In the genomic region with DNA sequence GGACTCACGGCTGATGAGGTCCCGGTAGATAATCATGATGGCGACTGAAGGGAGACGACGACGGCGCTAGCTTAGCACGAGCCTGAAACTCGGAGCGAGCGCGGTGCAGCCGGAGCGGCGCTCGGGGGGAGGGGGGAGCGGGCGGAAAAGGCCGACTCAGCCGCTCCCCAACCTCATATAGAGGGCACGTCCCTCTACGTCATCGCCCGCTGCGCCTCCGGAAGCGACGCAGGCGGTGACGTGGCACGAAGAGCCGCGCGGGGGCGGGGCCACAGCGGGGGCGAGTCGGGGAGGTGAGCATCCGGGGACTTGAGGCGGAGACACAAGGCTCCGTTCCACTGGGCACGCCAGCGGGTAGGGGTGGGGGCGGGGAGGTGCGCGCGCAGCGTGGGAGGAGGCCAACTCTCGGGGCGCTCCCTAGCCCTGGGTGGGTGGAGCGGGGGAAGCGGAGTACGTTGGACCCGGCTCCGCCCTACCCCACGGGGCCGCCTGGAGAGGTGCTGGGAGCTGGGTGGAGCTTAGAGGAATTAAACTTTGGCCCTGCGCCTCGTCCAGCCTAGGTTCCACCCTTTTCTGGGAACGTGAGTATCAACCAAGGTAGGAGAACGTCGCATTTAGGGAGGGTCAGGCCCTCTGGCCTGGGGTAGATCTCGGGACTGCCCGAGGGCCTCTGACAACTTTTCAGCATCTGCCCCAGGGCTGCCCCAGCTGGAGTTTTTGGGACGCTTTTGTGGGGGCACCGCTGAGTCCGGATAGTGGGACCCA, we compare ENCODE assay signal across 8 cellular contexts.
DNase-seq lines count a peak whose midpoint lies in the region; ATAC-seq lines count a peak whose summit lies in the region.

A gene (minus strand): TSS at position 150 of the 765 bp plus-strand sequence. CDS start 114 bp downstream, at position 36.

- H3K27me3 Mint-ChIP-seq in central memory CD8-positive, alpha-beta T cell, result no peaks in the 10 kb centered on the region

- H3K27ac Mint-ChIP-seq in central memory CD8-positive, alpha-beta T cell (ENCODE audit: low read depth), result peak within 1 kb of the TSS; percentile 96

- ATAC-seq in GM19023 (IDR thresholded peaks at IDR 0.05; ENCODE audit: unreplicated experiment) (peak; percentile 83), HG03280 (IDR thresholded peaks at IDR 0.05; ENCODE audit: unreplicated experiment) (peak; percentile 88)
- peak; percentile 89 for ATAC-seq in central memory CD8-positive, alpha-beta T cell (replicated peaks; ENCODE audit: extremely low read depth, poor library complexity, severe bottlenecking)

- H3K9me3 Mint-ChIP-seq in central memory CD8-positive, alpha-beta T cell, result no peaks in the 10 kb centered on the region

- peaks cover 44% of the 10 kb centered on the region for H3K4me1 Mint-ChIP-seq in central memory CD8-positive, alpha-beta T cell

- H3K4me3 Mint-ChIP-seq in central memory CD8-positive, alpha-beta T cell, result peak within 1 kb of the TSS; percentile 95

- DNase-seq in AG08396 (ENCODE audit: low spot score), result peak; percentile 100
- peak; percentile 69 for DNase-seq in NCI-H345 treated with DMSO at 0.1 percent for 48 hours (lab: John Stamatoyannopoulos, UW; ENCODE audit: unreplicated experiment)
- peak; percentile 99 for DNase-seq in activated CD4-positive, CD25-positive, alpha-beta regulatory T cell treated with anti-CD3 and anti-CD28 coated beads, Interleukin-2, amount 50 U/mL, for 16 hours (ENCODE audit: low read depth, low spot score)
- DNase-seq in central memory CD8-positive, alpha-beta T cell (ENCODE audit: low spot score in 2 of 2), result peak; percentile 97 to 98
- peak; percentile 100 for DNase-seq in islet precursor cell
- DNase-seq in stimulated activated CD4-positive, alpha-beta T cell treated with anti-CD3 and anti-CD28 coated beads, Interleukin-12 subunit alpha, Interleukin-12 subunit beta, amount 100 ng/mL, for 48 hours (ENCODE audit: low read depth in 2 of 3, low spot score in 1 of 3), result peak; percentile 99

- peaks cover 73% of the 10 kb centered on the region for H3K36me3 Mint-ChIP-seq in central memory CD8-positive, alpha-beta T cell (ENCODE audit: insufficient read depth)

Comparison
In these comparisons a context has a peak if more than half of its experiments do, and no peak if none do; other contexts are left out.
1. Peak in every context shown above with its lines: DNase-seq and ATAC-seq.